ENCODE assay signal across 17 cellular contexts in the genomic region with DNA sequence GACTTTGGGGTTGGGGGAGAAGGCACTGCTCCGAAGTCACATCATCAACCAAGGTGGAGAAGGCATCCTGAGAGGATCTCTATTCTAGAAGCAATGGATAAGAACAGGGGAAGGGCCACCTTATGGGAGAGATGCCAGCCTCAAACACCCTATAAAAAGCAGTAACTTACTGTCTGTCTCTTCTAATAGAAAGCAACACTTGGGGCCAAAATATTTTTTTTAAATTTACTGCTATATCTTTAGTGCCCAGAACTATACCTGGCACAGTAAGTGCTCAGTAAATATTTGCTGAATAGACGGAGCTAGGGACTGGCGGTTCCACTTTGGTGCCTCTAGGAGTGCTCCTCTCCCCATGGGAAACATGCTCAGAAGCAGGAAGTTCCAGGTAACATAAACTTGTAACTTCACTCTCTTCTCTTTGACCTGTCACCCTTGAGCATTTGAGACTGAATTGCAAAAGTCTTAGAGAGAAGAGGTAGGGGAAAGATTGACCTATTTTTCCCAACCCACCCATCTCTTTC. TPM values are rescaled to one million over a fixed set of nuclear protein-coding genes. Genes with fewer than 3 reads are reported as not detected.
DNase-seq lines count a peak whose midpoint lies in the region; ATAC-seq and TF ChIP-seq lines count a peak whose summit lies in the region.
"Had no signal": no experiment of that assay in that cellular context is flagged by ENCODE, and none has a peak within 500 bp of the region (broad histone marks: within the 10 kb centered on the region; RNA-seq: fewer than 3 reads in every experiment).

No MANE protein-coding gene starts in this region.

- DNase-seq in DMS79 (lab: John Stamatoyannopoulos, UW) (peak; percentile 29), NCI-H1092 treated with DMSO at 0.1 percent for 48 hours (lab: John Stamatoyannopoulos, UW) (peak; percentile 70), astrocyte of the cerebellum (ENCODE audit: low read depth) (no peak), lower lobe of right lung (no peak), right atrium auricular region (ENCODE audit: low spot score) (no peak), adrenal gland (no peak), T-cell (no peak)
- DNase-seq: activated CD4-positive, alpha-beta T cell treated with anti-CD3 and anti-CD28 coated beads, Interleukin-2, amount 10 ng/mL, durations not matched to agents 24 days and 14 days; activated T-cell treated with anti-CD3 and anti-CD28 coated beads, Interleukin-2, amount 50 U/mL, for 24 hours; foreskin melanocyte; NCI-H526; stimulated activated naive B cell treated with anti-CD40 and anti-IgM and Interleukin-4, amounts not matched to agents 10 μg/mL and 1 μg/mL and 100 μg/mL, for 72 hours had no signal

- peaks cover 0 to 4% (median 2%) of the 10 kb centered on the region in 3 donors for H3K4me1 Mint-ChIP-seq in T-cell
- H3K4me1 Mint-ChIP-seq: mesothelial cell of epicardium had no signal

- in situ Hi-C loops in astrocyte of the cerebellum (cut with HindIII; ENCODE audit: low sequenced_read_pairs) = no loop called here

- no peak overlapping the region for H3K27ac Mint-ChIP-seq in T-cell
- H3K27ac Mint-ChIP-seq: activated CD4-positive, alpha-beta T cell treated with anti-CD3 and anti-CD28 coated beads, Interleukin-2, amount 10 ng/mL, durations not matched to agents 24 days and 14 days; activated T-cell treated with anti-CD3 and anti-CD28 coated beads, Interleukin-2, amount 50 U/mL, for 24 hours; mesothelial cell of epicardium; stimulated activated naive B cell treated with anti-CD40 and anti-IgM and Interleukin-4, amounts not matched to agents 10 μg/mL and 1 μg/mL and 100 μg/mL, for 72 hours had no signal

- H3K9me3 ChIP-seq in lower lobe of right lung = no peaks in the 10 kb centered on the region
- H3K9me3 ChIP-seq in right atrium auricular region = no peaks in the 10 kb centered on the region
- H3K9me3 ChIP-seq in adrenal gland (replicated peaks in 1 of 3) = no peaks in the 10 kb centered on the region
- H3K9me3 ChIP-seq: HAP-1, vagina had no signal

- WGBS in adrenal gland, 4 donors = 66 to 81% (median 73%) methylated on average over 3 of the region's 3 CpGs

- intact Hi-C loops in lower lobe of right lung (cut with DNase I) (no loop called here), adrenal gland (cut with DNase I) (loop anchor here in 1 of 2 donors (10.0 kb wide), 1 partner anchor 63 kb away; no protein-coding TSS in a partner anchor)

- H3K4me3 ChIP-seq in astrocyte of the cerebellum (ENCODE audit: low read depth, low read length) (no peak overlapping the region), lower lobe of right lung (no peak overlapping the region), right atrium auricular region (no peak overlapping the region), adrenal gland (no peak overlapping the region)
- H3K4me3 ChIP-seq: HAP-1, skin epidermis, vagina had no signal

- H3K36me3 ChIP-seq in lower lobe of right lung = peaks cover 3% of the 10 kb centered on the region
- no peaks in the 10 kb centered on the region for H3K36me3 ChIP-seq in right atrium auricular region
- no peaks in the 10 kb centered on the region for H3K36me3 ChIP-seq in adrenal gland (replicated peaks in 1 of 2)
- H3K36me3 ChIP-seq: HAP-1, vagina had no signal

- peaks cover 0 to 12% of the 10 kb centered on the region in 2 donors for H3K27me3 Mint-ChIP-seq in T-cell
- H3K27me3 Mint-ChIP-seq: activated T-cell treated with anti-CD3 and anti-CD28 coated beads, Interleukin-2, amount 50 U/mL, for 24 hours had no signal

- TF ChIP-seq CTCF in astrocyte of the cerebellum (IDR thresholded peaks at IDR 0.05; ENCODE audit: low read depth, low read length, missing control alignments) (peak; percentile 15), lower lobe of right lung (IDR thresholded peaks at IDR 0.05) (peak; percentile 6), right atrium auricular region (IDR thresholded peaks at IDR 0.05) (no peak), adrenal gland (IDR thresholded peaks at IDR 0.05) (no peak)

- CTCF ChIA-PET in T-cell (lab: Charles Lee) = no interaction called here

- no peaks in the 10 kb centered on the region for H3K9me3 Mint-ChIP-seq in T-cell
- H3K9me3 Mint-ChIP-seq: activated CD4-positive, alpha-beta T cell treated with anti-CD3 and anti-CD28 coated beads, Interleukin-2, amount 10 ng/mL, durations not matched to agents 24 days and 14 days; activated T-cell treated with anti-CD3 and anti-CD28 coated beads, Interleukin-2, amount 50 U/mL, for 24 hours; mesothelial cell of epicardium; stimulated activated naive B cell treated with anti-CD40 and anti-IgM and Interleukin-4, amounts not matched to agents 10 μg/mL and 1 μg/mL and 100 μg/mL, for 72 hours had no signal

- peak; percentile 77 to 78 for ATAC-seq in lower lobe of right lung
- ATAC-seq in T-cell (replicated peaks in 1 of 4) = no peak
- ATAC-seq: stimulated activated naive B cell treated with anti-CD40 and anti-IgM and Interleukin-4, amounts not matched to agents 10 μg/mL and 1 μg/mL and 100 μg/mL, for 72 hours had no signal

- POLR2A ChIA-PET in T-cell (lab: Charles Lee) = no interaction called here

- H3K27ac ChIP-seq in lower lobe of right lung (no peak overlapping the region), right atrium auricular region (no peak overlapping the region), adrenal gland (no peak overlapping the region)
- H3K27ac ChIP-seq: skin epidermis, vagina had no signal

- H3K27me3 ChIP-seq in lower lobe of right lung (ENCODE audit: low read depth) (no peaks in the 10 kb centered on the region), right atrium auricular region (no peaks in the 10 kb centered on the region), adrenal gland (peaks cover 3% of the 10 kb centered on the region)
- H3K27me3 ChIP-seq: vagina had no signal

- TF ChIP-seq POLR2A in adrenal gland (IDR thresholded peaks at IDR 0.05) = no peak

- H3K4me1 ChIP-seq in lower lobe of right lung (no peaks in the 10 kb centered on the region), right atrium auricular region (no peaks in the 10 kb centered on the region), adrenal gland (replicated peaks in 1 of 2) (no peaks in the 10 kb centered on the region)
- H3K4me1 ChIP-seq: HAP-1, vagina had no signal

- peaks cover 6% of the 10 kb centered on the region for H3K36me3 Mint-ChIP-seq in T-cell

- H3K4me3 Mint-ChIP-seq in T-cell = no peak overlapping the region
- H3K4me3 Mint-ChIP-seq: activated CD4-positive, alpha-beta T cell treated with anti-CD3 and anti-CD28 coated beads, Interleukin-2, amount 10 ng/mL, durations not matched to agents 24 days and 14 days; activated T-cell treated with anti-CD3 and anti-CD28 coated beads, Interleukin-2, amount 50 U/mL, for 24 hours; mesothelial cell of epicardium; stimulated activated naive B cell treated with anti-CD40 and anti-IgM and Interleukin-4, amounts not matched to agents 10 μg/mL and 1 μg/mL and 100 μg/mL, for 72 hours had no signal

RNA-seq across cellular contexts. Expression of gene OTOR, which starts 0.8 kb away (rescaled TPM):
- total RNA-seq in lower lobe of right lung (not detected), right atrium auricular region (not detected), adrenal gland (not detected), T-cell (not detected)
- polyA plus RNA-seq in adrenal gland = not detected
- total RNA-seq: activated CD4-positive, alpha-beta T cell treated with anti-CD3 and anti-CD28 coated beads, Interleukin-2, amount 10 ng/mL, durations not matched to agents 24 days and 14 days; mesothelial cell of epicardium; vagina had no signal
- polyA plus RNA-seq: BJ had no signal

RNA-seq across cellular contexts. Expression of gene SNRPB2, which starts 17.5 kb away (rescaled TPM):
- 44.6 TPM for total RNA-seq in lower lobe of right lung
- total RNA-seq in right atrium auricular region = 10 to 100 TPM; 21.4 to 25.3 TPM
- 10 to 100 TPM; 20.5 to 75.1 (median 39.9) TPM for total RNA-seq in adrenal gland
- 10 to 100 TPM; 33.4 to 94.9 (median 43.5) TPM for polyA plus RNA-seq in adrenal gland
- total RNA-seq in T-cell = 10 to 100 TPM; 31.5 to 46.7 (median 45.5) TPM

Comparison
In these comparisons a context has a peak if more than half of its experiments do, and no peak if none do; other contexts are left out.
1. DNase-seq: peak in DMS79 (single experiment) and NCI-H1092 treated with DMSO at 0.1 percent for 48 hours (single experiment); none in astrocyte of the cerebellum (single experiment), lower lobe of right lung (single experiment), right atrium auricular region (single experiment), adrenal gland (0 of 7) and T-cell (0 of 34).
2. CTCF ChIP-seq: peak in astrocyte of the cerebellum (single experiment) and lower lobe of right lung (single experiment); none in right atrium auricular region (0 of 2) and adrenal gland (0 of 6).
3. ATAC-seq: peak in lower lobe of right lung (2 of 2); none in T-cell (0 of 4).